8 cellular contexts compared by ENCODE assay signal in genomic region chr18:79523738-79524180, GRCh38.
A peak's percentile ranks its signal among the peaks of the same experiment; 100 is the strongest.
DNase-seq lines count a peak whose midpoint lies in the region; ATAC-seq and TF ChIP-seq lines count a peak whose summit lies in the region.

No MANE protein-coding gene starts in this region.

- DNase-seq in activated CD4-positive, alpha-beta T cell treated with anti-CD3 and anti-CD28 coated beads for 1 hour: peak; percentile 64
- DNase-seq in germinal center (ENCODE audit: low spot score) (peak; percentile 75), neural progenitor cell (ENCODE audit: low spot score) (no peak), Calu3 (no peak), left ventricle myocardium inferior (no peak)
- peak; percentile 83 for DNase-seq in stimulated activated naive CD4-positive, alpha-beta T cell treated with Interleukin-2 at 50 U/mL for 16 hours (lab: John Stamatoyannopoulos, UW)

- TF ChIP-seq CTCF in neural progenitor cell (IDR thresholded peaks at IDR 0.05): no peak
- no peak for TF ChIP-seq CTCF in Calu3 (IDR thresholded peaks at IDR 0.05; ENCODE audit: unreplicated experiment)
- TF ChIP-seq CTCF in left ventricle myocardium inferior (IDR thresholded peaks at IDR 0.05; ENCODE audit: borderline replicate concordance): no peak

- no peaks in the 10 kb centered on the region for H3F3A ChIP-seq in neural progenitor cell (ENCODE audit: low read depth)

- no peak overlapping the region for H3K4me3 ChIP-seq in neural progenitor cell
- H3K4me3 ChIP-seq in left ventricle myocardium inferior: no peak overlapping the region

- H3K4me1 Mint-ChIP-seq in neural progenitor cell: peaks cover 22% of the 10 kb centered on the region
- no peaks in the 10 kb centered on the region for H3K4me1 Mint-ChIP-seq in Calu3 (ENCODE audit: low read depth, unreplicated experiment)

- H3K9ac ChIP-seq in neural progenitor cell: no peak overlapping the region

- no peaks in the 10 kb centered on the region for H4K20me1 ChIP-seq in neural progenitor cell (ENCODE audit: low read depth)

- H3K36me3 ChIP-seq in neural progenitor cell (no peaks in the 10 kb centered on the region), left ventricle myocardium inferior (peaks cover 9% of the 10 kb centered on the region)

- ATAC-seq in GM19438 (IDR thresholded peaks at IDR 0.05; ENCODE audit: low read depth, unreplicated experiment): peak; percentile 64
- peak; percentile 53 for ATAC-seq in HG03280 (IDR thresholded peaks at IDR 0.05; ENCODE audit: unreplicated experiment)

- H3K36me3 Mint-ChIP-seq in neural progenitor cell: no peaks in the 10 kb centered on the region
- no peaks in the 10 kb centered on the region for H3K36me3 Mint-ChIP-seq in Calu3 (ENCODE audit: insufficient read depth, unreplicated experiment)

- no peaks in the 10 kb centered on the region for H3K79me2 ChIP-seq in neural progenitor cell (ENCODE audit: low read depth)

- H3K4me1 ChIP-seq in neural progenitor cell (no peaks in the 10 kb centered on the region), left ventricle myocardium inferior (peaks cover 28% of the 10 kb centered on the region)

- H3K4me3 Mint-ChIP-seq in neural progenitor cell: no peak overlapping the region
- no peak overlapping the region for H3K4me3 Mint-ChIP-seq in Calu3 (ENCODE audit: low read depth, unreplicated experiment)

- intact Hi-C loops in Calu3 (cut with micrococcal nuclease; ENCODE audit: unreplicated experiment) (no loop called here), left ventricle myocardium inferior (cut with micrococcal nuclease) (loop anchor here (10.0 kb wide), 1 partner anchor 121 kb away; no protein-coding TSS in a partner anchor)

- CTCF ChIA-PET in Calu3 (lab: Charles Lee): no interaction called here

- H3K4me2 ChIP-seq in neural progenitor cell: no peak overlapping the region

- no peak overlapping the region for H3K27ac Mint-ChIP-seq in neural progenitor cell
- H3K27ac Mint-ChIP-seq in Calu3 (ENCODE audit: unreplicated experiment): no peak overlapping the region

- H3K27ac ChIP-seq in neural progenitor cell (no peak overlapping the region), left ventricle myocardium inferior (replicated peaks) (no peak overlapping the region)

- H3K27me3 ChIP-seq in neural progenitor cell (peaks cover 6% of the 10 kb centered on the region), left ventricle myocardium inferior (ENCODE audit: low read depth) (no peaks in the 10 kb centered on the region)

- H3K9me3 ChIP-seq in neural progenitor cell (ENCODE audit: low read depth) (no peaks in the 10 kb centered on the region), left ventricle myocardium inferior (replicated peaks) (no peaks in the 10 kb centered on the region)

- H3K9me3 Mint-ChIP-seq in neural progenitor cell (no peaks in the 10 kb centered on the region), Calu3 (ENCODE audit: low read depth, unreplicated experiment) (no peaks in the 10 kb centered on the region)

- H3K27me3 Mint-ChIP-seq in neural progenitor cell (ENCODE audit: insufficient read depth, low read depth) (peaks cover 3% of the 10 kb centered on the region), Calu3 (ENCODE audit: unreplicated experiment) (no peaks in the 10 kb centered on the region)

- H2AFZ ChIP-seq in neural progenitor cell (replicated peaks): no peak overlapping the region

- no TSS peak for BruUV-seq in Calu3 (replicated peaks; lab: Mats Ljungman, UMichigan)

Comparison
In these comparisons a context has a peak if more than half of its experiments do, and no peak if none do; other contexts are left out.
1. DNase-seq: peak in activated CD4-positive, alpha-beta T cell treated with anti-CD3 and anti-CD28 coated beads for 1 hour (single experiment), germinal center (single experiment) and stimulated activated naive CD4-positive, alpha-beta T cell treated with Interleukin-2 at 50 U/mL for 16 hours (single experiment); none in neural progenitor cell (single experiment), Calu3 (single experiment) and left ventricle myocardium inferior (single experiment).